Comparison of ENCODE assay signal across 1 cellular context in genomic region chr2:168773719-168774521, GRCh38.
TF ChIP-seq lines count a peak whose summit lies in the region.

No MANE protein-coding gene starts in this region.

TF ChIP-seq in K562, 482 proteins besides CTCF, POLR2A, EP300 and RAD21 (continued from another document and continues in another):
- TF ChIP-seq FIP1L1 (IDR thresholded peaks at IDR 0.05; ENCODE audit: low read depth, low read length, poor library complexity, severe bottlenecking) (no peak), SMARCC2 (IDR thresholded peaks at IDR 0.05; ENCODE audit: low read depth) (peak; percentile 98), SIRT6 (IDR thresholded peaks at IDR 0.05; ENCODE audit: low read depth, low read length) (no peak), NFRKB (IDR thresholded peaks at IDR 0.05; ENCODE audit: low read depth) (peak; percentile 70; the same call in 1 of the 2 replicates), ZBTB26 (CRISPR knock-in tag; IDR thresholded peaks at IDR 0.05) (0 out of 2 replicates have a peak, but pooled peaks have one; percentile 10), ZNF717 (CRISPR knock-in tag; IDR thresholded peaks at IDR 0.05) (no peak), TAF7 (tag; IDR thresholded peaks at IDR 0.05) (no peak), ZNF696 (CRISPR knock-in tag; conservative IDR thresholded peaks at IDR 0.05) (no peak), STAT6 (CRISPR knock-in tag; IDR thresholded peaks at IDR 0.05) (peak; percentile 83; the same call in 1 of the 2 replicates), KDM5B (IDR thresholded peaks at IDR 0.05; ENCODE audit: insufficient replicate concordance, low read depth, low read length) (no peak), MXI1 (IDR thresholded peaks at IDR 0.05; ENCODE audit: low read depth, low read length) (peak; percentile 76), CREB1 (IDR thresholded peaks at IDR 0.05) (peak; percentile 67; the same call in 1 of the 2 replicates), CREB1 (CRISPR knock-in tag; IDR thresholded peaks at IDR 0.05) (no peak), MGA (IDR thresholded peaks at IDR 0.05) (peak; percentile 84), ASH1L (IDR thresholded peaks at IDR 0.05; ENCODE audit: borderline replicate concordance, low read depth, partially characterized antibody) (no peak), ZNF589 (CRISPR knock-in tag; IDR thresholded peaks at IDR 0.05; ENCODE audit: low read depth) (peak; percentile 92), TOE1 (IDR thresholded peaks at IDR 0.05; ENCODE audit: borderline replicate concordance) (peak; percentile 86), TOE1 (CRISPR knock-in tag; IDR thresholded peaks at IDR 0.05; ENCODE audit: borderline replicate concordance, low read depth) (0 out of 2 replicates have a peak, but pooled peaks have one; percentile 51), POLR3A (IDR thresholded peaks at IDR 0.05; ENCODE audit: borderline replicate concordance, extremely low read depth, insufficient read depth, insufficient read length) (no peak), KLF1 (tag; IDR thresholded peaks at IDR 0.05) (no peak), TSC22D4 (tag; IDR thresholded peaks at IDR 0.05) (no peak), PHF21A (IDR thresholded peaks at IDR 0.05; ENCODE audit: borderline replicate concordance, low read depth) (peak; percentile 82; the same call in 1 of the 2 replicates), ZNF175 (CRISPR knock-in tag; IDR thresholded peaks at IDR 0.05; ENCODE audit: low read depth) (0 out of 2 replicates have a peak, but pooled peaks have one; percentile 38), SMAD1 (IDR thresholded peaks at IDR 0.05; ENCODE audit: low read depth, low read length, partially characterized antibody) (peak; percentile 72), SMARCA5 (IDR thresholded peaks at IDR 0.05) (no peak), E4F1 (CRISPR knock-in tag; IDR thresholded peaks at IDR 0.05; ENCODE audit: borderline replicate concordance) (no peak)
- TF ChIP-seq, protein P1, sequence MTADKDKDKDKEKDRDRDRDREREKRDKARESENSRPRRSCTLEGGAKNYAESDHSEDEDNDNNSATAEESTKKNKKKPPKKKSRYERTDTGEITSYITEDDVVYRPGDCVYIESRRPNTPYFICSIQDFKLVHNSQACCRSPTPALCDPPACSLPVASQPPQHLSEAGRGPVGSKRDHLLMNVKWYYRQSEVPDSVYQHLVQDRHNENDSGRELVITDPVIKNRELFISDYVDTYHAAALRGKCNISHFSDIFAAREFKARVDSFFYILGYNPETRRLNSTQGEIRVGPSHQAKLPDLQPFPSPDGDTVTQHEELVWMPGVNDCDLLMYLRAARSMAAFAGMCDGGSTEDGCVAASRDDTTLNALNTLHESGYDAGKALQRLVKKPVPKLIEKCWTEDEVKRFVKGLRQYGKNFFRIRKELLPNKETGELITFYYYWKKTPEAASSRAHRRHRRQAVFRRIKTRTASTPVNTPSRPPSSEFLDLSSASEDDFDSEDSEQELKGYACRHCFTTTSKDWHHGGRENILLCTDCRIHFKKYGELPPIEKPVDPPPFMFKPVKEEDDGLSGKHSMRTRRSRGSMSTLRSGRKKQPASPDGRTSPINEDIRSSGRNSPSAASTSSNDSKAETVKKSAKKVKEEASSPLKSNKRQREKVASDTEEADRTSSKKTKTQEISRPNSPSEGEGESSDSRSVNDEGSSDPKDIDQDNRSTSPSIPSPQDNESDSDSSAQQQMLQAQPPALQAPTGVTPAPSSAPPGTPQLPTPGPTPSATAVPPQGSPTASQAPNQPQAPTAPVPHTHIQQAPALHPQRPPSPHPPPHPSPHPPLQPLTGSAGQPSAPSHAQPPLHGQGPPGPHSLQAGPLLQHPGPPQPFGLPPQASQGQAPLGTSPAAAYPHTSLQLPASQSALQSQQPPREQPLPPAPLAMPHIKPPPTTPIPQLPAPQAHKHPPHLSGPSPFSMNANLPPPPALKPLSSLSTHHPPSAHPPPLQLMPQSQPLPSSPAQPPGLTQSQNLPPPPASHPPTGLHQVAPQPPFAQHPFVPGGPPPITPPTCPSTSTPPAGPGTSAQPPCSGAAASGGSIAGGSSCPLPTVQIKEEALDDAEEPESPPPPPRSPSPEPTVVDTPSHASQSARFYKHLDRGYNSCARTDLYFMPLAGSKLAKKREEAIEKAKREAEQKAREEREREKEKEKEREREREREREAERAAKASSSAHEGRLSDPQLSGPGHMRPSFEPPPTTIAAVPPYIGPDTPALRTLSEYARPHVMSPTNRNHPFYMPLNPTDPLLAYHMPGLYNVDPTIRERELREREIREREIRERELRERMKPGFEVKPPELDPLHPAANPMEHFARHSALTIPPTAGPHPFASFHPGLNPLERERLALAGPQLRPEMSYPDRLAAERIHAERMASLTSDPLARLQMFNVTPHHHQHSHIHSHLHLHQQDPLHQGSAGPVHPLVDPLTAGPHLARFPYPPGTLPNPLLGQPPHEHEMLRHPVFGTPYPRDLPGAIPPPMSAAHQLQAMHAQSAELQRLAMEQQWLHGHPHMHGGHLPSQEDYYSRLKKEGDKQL (CRISPR knock-in tag; IDR thresholded peaks at IDR 0.05; ENCODE audit: borderline replicate concordance) = no peak
- TF ChIP-seq, protein P2, sequence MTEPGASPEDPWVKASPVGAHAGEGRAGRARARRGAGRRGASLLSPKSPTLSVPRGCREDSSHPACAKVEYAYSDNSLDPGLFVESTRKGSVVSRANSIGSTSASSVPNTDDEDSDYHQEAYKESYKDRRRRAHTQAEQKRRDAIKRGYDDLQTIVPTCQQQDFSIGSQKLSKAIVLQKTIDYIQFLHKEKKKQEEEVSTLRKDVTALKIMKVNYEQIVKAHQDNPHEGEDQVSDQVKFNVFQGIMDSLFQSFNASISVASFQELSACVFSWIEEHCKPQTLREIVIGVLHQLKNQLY (CRISPR knock-in tag; conservative IDR thresholded peaks at IDR 0.05) = no peak
